ENCODE assay signal across 8 cellular contexts in the genomic region with DNA sequence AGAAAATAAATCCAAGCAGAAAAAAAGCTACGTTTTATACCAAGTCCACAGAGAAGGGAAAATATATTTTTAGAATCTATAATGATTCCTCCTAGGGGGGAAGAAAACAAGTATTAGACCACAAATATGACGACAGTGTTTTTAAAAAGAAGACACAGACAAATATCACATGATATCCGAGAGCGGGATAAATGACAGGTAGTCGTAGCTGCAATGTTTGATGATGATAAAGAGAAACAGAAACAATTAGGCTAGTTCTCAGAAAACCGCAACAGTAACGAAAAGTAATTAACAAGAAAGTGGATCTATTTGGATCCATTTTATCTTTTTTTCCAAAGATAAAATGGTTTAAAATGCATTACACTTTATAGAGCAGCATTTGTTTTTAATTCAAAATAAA. TPM values are rescaled to one million over a fixed set of nuclear protein-coding genes. Genes with fewer than 3 reads are reported as not detected.
DNase-seq lines count a peak whose midpoint lies in the region; ATAC-seq, FAIRE-seq and TF ChIP-seq lines count a peak whose summit lies in the region.

No MANE protein-coding gene starts in this region.

- peak; percentile 79 for FAIRE-seq in GM12891 (lab: Jason Lieb, UNC)

- no peak for ATAC-seq in gastrocnemius medialis

- H3K4me3 ChIP-seq in SJCRH30 (peak overlapping the region; percentile 81), fibroblast of mammary gland (ENCODE audit: control insufficient read depth, low read depth, low read length) (peak overlapping the region; percentile 85), gastrocnemius medialis (peak overlapping the region; percentile 88 to 98 (median 92))

- peaks cover 12% of the 10 kb centered on the region; the same call in 1 of the 2 replicates for H3K4me1 ChIP-seq in SJCRH30
- H3K4me1 ChIP-seq in gastrocnemius medialis = peaks cover 34 to 39% of the 10 kb centered on the region in 2 donors

- TF ChIP-seq CTCF in fibroblast of mammary gland (conservative IDR thresholded peaks at IDR 0.05; ENCODE audit: control insufficient read depth, insufficient read depth, low read depth, low read length) (no peak), gastrocnemius medialis (IDR thresholded peaks at IDR 0.05 in 4 of 5, conservative IDR thresholded peaks at IDR 0.05 in 1 of 5) (no peak)

- no peaks in the 10 kb centered on the region for H3K27me3 ChIP-seq in SJCRH30
- H3K27me3 ChIP-seq in gastrocnemius medialis = no peaks in the 10 kb centered on the region

- H3K27ac ChIP-seq in SJCRH30 = no peak overlapping the region; the same call in 1 of the 2 replicates
- H3K27ac ChIP-seq in gastrocnemius medialis = peak overlapping the region in 3 of 4 donors; percentile 75 to 86 (median 81)

- H3K9me3 ChIP-seq in SJCRH30 (replicated peaks) (no peaks in the 10 kb centered on the region), gastrocnemius medialis (no peaks in the 10 kb centered on the region)

- peaks cover 16% of the 10 kb centered on the region for H3K36me3 ChIP-seq in SJCRH30
- peaks cover 0 to 22% of the 10 kb centered on the region in 2 donors for H3K36me3 ChIP-seq in gastrocnemius medialis

- DNase-seq in GM12891 (ENCODE audit: insufficient read length, low spot score) (no peak), SJCRH30 (no peak), fibroblast of mammary gland (ENCODE audit: low read depth) (no peak), gastrocnemius medialis (no peak), ACHN (no peak), NCI-H187 treated with DMSO at 0.1 percent for 48 hours (lab: John Stamatoyannopoulos, UW) (no peak), SK-N-DZ (ENCODE audit: low spot score) (no peak), NCI-H2196 (lab: John Stamatoyannopoulos, UW; ENCODE audit: unreplicated experiment) (no peak)

- in situ Hi-C loops in gastrocnemius medialis (cut with MboI; ENCODE audit: low sequenced_read_pairs in 4 of 4) = loop anchor here in 3 of 4 donors (25.0 kb wide), 2 partner anchors 171 to 721 kb away; partner anchors contain the start of genes CFAP99 (in 2 of the 3), ZFYVE28 (in 2 of the 3), GRK4 (in 1 of the 3) and NOP14 (in 1 of the 3)
- in situ Hi-C loops in ACHN (cut with HindIII; ENCODE audit: low pct_ligation_motif_present, low pct_unique_long_range_greater_than_20kb, low sequenced_read_pairs) = no loop called here

- intact Hi-C loops in gastrocnemius medialis (cut with DNase I; ENCODE audit: low total_unique reads) = loop anchor here (5.0 kb wide), 1 partner anchor 721 kb away; the partner anchor contains the start of genes GRK4 and NOP14

- TF ChIP-seq POLR2A in GM12891 (IDR thresholded peaks at IDR 0.05; ENCODE audit: low read depth, low read length) = no peak
- TF ChIP-seq POLR2A in gastrocnemius medialis (IDR thresholded peaks at IDR 0.05) = no peak

TF ChIP-seq in GM12891, 5 proteins besides CTCF, POLR2A, EP300 and RAD21:
- TF ChIP-seq PAX5 (IDR thresholded peaks at IDR 0.05; ENCODE audit: insufficient read depth, low read length, severe bottlenecking) (no peak), TAF1 (IDR thresholded peaks at IDR 0.05; ENCODE audit: low read depth, low read length) (no peak), POU2F2 (IDR thresholded peaks at IDR 0.05; ENCODE audit: low read depth, low read length) (no peak), SPI1 (IDR thresholded peaks at IDR 0.05; ENCODE audit: low read depth, low read length) (no peak), POLR2AphosphoS5 (IDR thresholded peaks at IDR 0.05; ENCODE audit: low read depth, low read length) (no peak)

RNA-seq across cellular contexts. Expression of gene HAUS3, which starts 0.9 kb away (rescaled TPM):
- 10.4 TPM for polyA plus RNA-seq in GM12891 (2012; ENCODE audit: low read depth, missing spikeins)
- total RNA-seq in SJCRH30 (2014; rRNA removed; shearing (Covaris generic)) = 25.0 and 29.1 TPM in 2 replicates
- 10 to 100 TPM in 2 of 4 donors, 1 to 10 TPM in 2; 4.8 to 12.1 (median 9.5) TPM for total RNA-seq in gastrocnemius medialis
- polyA plus RNA-seq in SK-N-DZ (2014; cell fraction: cytosol; rRNA removed) = 16.7 and 22.6 TPM in 2 replicates
- polyA plus RNA-seq in SK-N-DZ (2014; cell fraction: nucleus; rRNA removed) = 34.7 and 51.8 TPM in 2 replicates

RNA-seq across cellular contexts. Expression of gene POLN, which starts 0.9 kb away (rescaled TPM):
- 0.40 TPM for polyA plus RNA-seq in GM12891 (2012; ENCODE audit: low read depth, missing spikeins)
- 1.3 and 1.4 TPM in 2 replicates for total RNA-seq in SJCRH30 (2014; rRNA removed; shearing (Covaris generic))
- 1 to 10 TPM in 1 of 4 donors, under 1 TPM in 2, not detected in 1; 0.71 to 2.0 (median 0.86) TPM for total RNA-seq in gastrocnemius medialis
- polyA plus RNA-seq in SK-N-DZ (2014; cell fraction: cytosol; rRNA removed) = 0.07 and 0.17 TPM in 2 replicates
- not detected in 2 replicates for polyA plus RNA-seq in SK-N-DZ (2014; cell fraction: nucleus; rRNA removed)

RNA-seq across cellular contexts. Expression of gene MXD4, which starts 20.9 kb away (rescaled TPM):
- polyA plus RNA-seq in GM12891 (2012; ENCODE audit: low read depth, missing spikeins) = 14.1 TPM
- 5.7 and 7.1 TPM in 2 replicates for total RNA-seq in SJCRH30 (2014; rRNA removed; shearing (Covaris generic))
- 10 to 100 TPM; 20.4 to 29.4 (median 27.7) TPM for total RNA-seq in gastrocnemius medialis
- polyA plus RNA-seq in SK-N-DZ (2014; cell fraction: cytosol; rRNA removed) = 24.6 and 29.0 TPM in 2 replicates
- 38.6 and 38.7 TPM in 2 replicates for polyA plus RNA-seq in SK-N-DZ (2014; cell fraction: nucleus; rRNA removed)
